1 cellular context compared by ENCODE assay signal in the genomic region with DNA sequence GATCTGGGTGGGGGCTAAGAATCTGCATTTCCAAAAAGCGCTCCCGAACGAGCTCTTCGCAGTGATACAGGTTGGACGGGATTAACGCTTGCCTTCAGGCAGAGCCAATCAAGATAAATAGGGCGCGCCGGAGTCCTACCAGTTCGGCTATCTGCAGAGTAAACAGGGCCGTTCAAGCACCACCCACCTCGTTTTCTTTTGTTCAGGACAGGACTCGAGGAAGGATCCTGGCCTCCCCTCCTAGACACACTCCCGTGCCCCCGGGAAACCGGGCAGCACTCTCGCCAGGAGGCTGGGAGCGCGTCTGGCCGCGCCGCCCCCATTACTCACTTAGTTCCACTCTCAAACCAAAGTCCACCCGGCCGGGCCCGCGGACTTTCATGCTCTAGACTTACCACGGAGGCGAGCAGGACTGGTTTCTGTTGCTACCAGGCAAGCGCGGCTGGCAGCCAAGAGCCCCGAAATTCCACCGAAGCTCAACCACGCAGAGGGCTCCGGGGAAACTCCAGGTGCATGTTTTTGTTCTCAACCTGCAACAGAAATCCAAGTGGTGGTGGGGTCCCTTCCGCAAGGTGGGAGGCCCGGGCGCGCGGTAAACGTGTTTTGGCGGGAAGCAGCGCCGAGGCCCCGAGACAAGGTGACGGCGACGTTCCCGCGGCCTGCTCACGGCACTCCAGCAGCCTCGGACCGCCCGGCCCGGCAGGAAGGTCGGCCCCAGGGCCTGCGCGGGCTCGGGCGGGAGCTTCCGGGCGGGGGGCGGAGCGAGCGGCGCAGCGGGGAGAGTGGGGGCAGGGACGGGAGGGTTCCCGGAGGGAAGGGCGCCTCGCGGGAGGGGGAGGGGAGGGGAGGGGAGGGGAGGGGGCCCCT.
TF ChIP-seq lines count a peak whose summit lies in the region.

No MANE protein-coding gene starts in this region.

TF ChIP-seq in HepG2, 621 proteins besides CTCF, POLR2A, EP300 and RAD21 (continued from another document and continues in another):
- TF ChIP-seq, protein P1, sequence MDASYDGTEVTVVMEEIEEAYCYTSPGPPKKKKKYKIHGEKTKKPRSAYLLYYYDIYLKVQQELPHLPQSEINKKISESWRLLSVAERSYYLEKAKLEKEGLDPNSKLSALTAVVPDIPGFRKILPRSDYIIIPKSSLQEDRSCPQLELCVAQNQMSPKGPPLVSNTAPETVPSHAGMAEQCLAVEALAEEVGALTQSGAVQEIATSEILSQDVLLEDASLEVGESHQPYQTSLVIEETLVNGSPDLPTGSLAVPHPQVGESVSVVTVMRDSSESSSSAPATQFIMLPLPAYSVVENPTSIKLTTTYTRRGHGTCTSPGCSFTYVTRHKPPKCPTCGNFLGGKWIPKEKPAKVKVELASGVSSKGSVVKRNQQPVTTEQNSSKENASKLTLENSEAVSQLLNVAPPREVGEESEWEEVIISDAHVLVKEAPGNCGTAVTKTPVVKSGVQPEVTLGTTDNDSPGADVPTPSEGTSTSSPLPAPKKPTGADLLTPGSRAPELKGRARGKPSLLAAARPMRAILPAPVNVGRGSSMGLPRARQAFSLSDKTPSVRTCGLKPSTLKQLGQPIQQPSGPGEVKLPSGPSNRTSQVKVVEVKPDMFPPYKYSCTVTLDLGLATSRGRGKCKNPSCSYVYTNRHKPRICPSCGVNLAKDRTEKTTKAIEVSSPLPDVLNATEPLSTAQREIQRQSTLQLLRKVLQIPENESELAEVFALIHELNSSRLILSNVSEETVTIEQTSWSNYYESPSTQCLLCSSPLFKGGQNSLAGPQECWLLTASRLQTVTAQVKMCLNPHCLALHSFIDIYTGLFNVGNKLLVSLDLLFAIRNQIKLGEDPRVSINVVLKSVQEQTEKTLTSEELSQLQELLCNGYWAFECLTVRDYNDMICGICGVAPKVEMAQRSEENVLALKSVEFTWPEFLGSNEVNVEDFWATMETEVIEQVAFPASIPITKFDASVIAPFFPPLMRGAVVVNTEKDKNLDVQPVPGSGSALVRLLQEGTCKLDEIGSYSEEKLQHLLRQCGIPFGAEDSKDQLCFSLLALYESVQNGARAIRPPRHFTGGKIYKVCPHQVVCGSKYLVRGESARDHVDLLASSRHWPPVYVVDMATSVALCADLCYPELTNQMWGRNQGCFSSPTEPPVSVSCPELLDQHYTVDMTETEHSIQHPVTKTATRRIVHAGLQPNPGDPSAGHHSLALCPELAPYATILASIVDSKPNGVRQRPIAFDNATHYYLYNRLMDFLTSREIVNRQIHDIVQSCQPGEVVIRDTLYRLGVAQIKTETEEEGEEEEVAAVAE (CRISPR knock-in tag; IDR thresholded peaks at IDR 0.05; ENCODE audit: borderline replicate concordance): no peak
- TF ChIP-seq, protein P2, sequence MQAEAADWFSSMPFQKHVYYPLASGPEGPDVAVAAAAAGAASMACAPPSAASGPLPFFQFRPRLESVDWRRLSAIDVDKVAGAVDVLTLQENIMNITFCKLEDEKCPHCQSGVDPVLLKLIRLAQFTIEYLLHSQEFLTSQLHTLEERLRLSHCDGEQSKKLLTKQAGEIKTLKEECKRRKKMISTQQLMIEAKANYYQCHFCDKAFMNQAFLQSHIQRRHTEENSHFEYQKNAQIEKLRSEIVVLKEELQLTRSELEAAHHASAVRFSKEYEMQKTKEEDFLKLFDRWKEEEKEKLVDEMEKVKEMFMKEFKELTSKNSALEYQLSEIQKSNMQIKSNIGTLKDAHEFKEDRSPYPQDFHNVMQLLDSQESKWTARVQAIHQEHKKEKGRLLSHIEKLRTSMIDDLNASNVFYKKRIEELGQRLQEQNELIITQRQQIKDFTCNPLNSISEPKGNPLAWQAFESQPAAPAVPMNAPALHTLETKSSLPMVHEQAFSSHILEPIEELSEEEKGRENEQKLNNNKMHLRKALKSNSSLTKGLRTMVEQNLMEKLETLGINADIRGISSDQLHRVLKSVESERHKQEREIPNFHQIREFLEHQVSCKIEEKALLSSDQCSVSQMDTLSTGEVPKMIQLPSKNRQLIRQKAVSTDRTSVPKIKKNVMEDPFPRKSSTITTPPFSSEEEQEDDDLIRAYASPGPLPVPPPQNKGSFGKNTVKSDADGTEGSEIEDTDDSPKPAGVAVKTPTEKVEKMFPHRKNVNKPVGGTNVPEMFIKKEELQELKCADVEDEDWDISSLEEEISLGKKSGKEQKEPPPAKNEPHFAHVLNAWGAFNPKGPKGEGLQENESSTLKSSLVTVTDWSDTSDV (CRISPR knock-in tag; IDR thresholded peaks at IDR 0.05): no peak
- TF ChIP-seq SP2 (CRISPR knock-in tag; IDR thresholded peaks at IDR 0.05): 0 out of 2 replicates have a peak, but pooled peaks have one; percentile 19
- no peak for TF ChIP-seq BORCS8-MEF2B (CRISPR knock-in tag; IDR thresholded peaks at IDR 0.05)
- TF ChIP-seq ZNF224 (CRISPR knock-in tag; IDR thresholded peaks at IDR 0.05): no peak
- no peak for TF ChIP-seq SOX5 (CRISPR knock-in tag; IDR thresholded peaks at IDR 0.05; ENCODE audit: borderline replicate concordance)
- TF ChIP-seq ZBTB3 (CRISPR knock-in tag; IDR thresholded peaks at IDR 0.05; ENCODE audit: borderline replicate concordance, low read depth): no peak
- peak; percentile 3; the same call in 1 of the 2 replicates for TF ChIP-seq ZNF629 (CRISPR knock-in tag; conservative IDR thresholded peaks at IDR 0.05)
- TF ChIP-seq ZFYVE20 (CRISPR knock-in tag; IDR thresholded peaks at IDR 0.05; ENCODE audit: borderline replicate concordance, low read depth): no peak
- TF ChIP-seq ZNF235 (CRISPR knock-in tag; IDR thresholded peaks at IDR 0.05; ENCODE audit: borderline replicate concordance): no peak; the same call in 1 of the 2 replicates
- 0 out of 2 replicates have a peak, but pooled peaks have one; percentile 56 for TF ChIP-seq ZSCAN20 (CRISPR knock-in tag; IDR thresholded peaks at IDR 0.05; ENCODE audit: borderline replicate concordance)
- no peak for TF ChIP-seq NR2F6 (IDR thresholded peaks at IDR 0.05)
- no peak for TF ChIP-seq NR2F6 (CRISPR knock-in tag; IDR thresholded peaks at IDR 0.05)
- TF ChIP-seq ZNF3 (CRISPR knock-in tag; IDR thresholded peaks at IDR 0.05): no peak
- TF ChIP-seq ZNF777 (CRISPR knock-in tag; IDR thresholded peaks at IDR 0.05): peak; percentile 47; the same call in 1 of the 2 replicates
- no peak for TF ChIP-seq ZNF543 (CRISPR knock-in tag; IDR thresholded peaks at IDR 0.05)
- TF ChIP-seq ISL2 (CRISPR knock-in tag; IDR thresholded peaks at IDR 0.05): peak; percentile 64
- TF ChIP-seq HMG20A (CRISPR knock-in tag; IDR thresholded peaks at IDR 0.05; ENCODE audit: borderline replicate concordance): no peak
- TF ChIP-seq KDM3A (CRISPR knock-in tag; IDR thresholded peaks at IDR 0.05; ENCODE audit: low read depth): no peak
- TF ChIP-seq MEIS1 (CRISPR knock-in tag; IDR thresholded peaks at IDR 0.05; ENCODE audit: borderline replicate concordance): no peak
- TF ChIP-seq, protein P3, sequence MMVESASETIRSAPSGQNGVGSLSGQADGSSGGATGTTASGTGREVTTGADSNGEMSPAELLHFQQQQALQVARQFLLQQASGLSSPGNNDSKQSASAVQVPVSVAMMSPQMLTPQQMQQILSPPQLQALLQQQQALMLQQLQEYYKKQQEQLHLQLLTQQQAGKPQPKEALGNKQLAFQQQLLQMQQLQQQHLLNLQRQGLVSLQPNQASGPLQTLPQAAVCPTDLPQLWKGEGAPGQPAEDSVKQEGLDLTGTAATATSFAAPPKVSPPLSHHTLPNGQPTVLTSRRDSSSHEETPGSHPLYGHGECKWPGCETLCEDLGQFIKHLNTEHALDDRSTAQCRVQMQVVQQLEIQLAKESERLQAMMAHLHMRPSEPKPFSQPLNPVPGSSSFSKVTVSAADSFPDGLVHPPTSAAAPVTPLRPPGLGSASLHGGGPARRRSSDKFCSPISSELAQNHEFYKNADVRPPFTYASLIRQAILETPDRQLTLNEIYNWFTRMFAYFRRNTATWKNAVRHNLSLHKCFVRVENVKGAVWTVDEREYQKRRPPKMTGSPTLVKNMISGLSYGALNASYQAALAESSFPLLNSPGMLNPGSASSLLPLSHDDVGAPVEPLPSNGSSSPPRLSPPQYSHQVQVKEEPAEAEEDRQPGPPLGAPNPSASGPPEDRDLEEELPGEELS (CRISPR knock-in tag; IDR thresholded peaks at IDR 0.05): no peak
- no peak for TF ChIP-seq ZNF879 (CRISPR knock-in tag; IDR thresholded peaks at IDR 0.05)
- no peak for TF ChIP-seq HHEX (CRISPR knock-in tag; IDR thresholded peaks at IDR 0.05)
- TF ChIP-seq ZNF720 (CRISPR knock-in tag; IDR thresholded peaks at IDR 0.05): no peak
- peak; percentile 95 for TF ChIP-seq AGO2 (optimal IDR thresholded peaks at IDR 0.05; ENCODE audit: low read depth, low read length)
- TF ChIP-seq, protein P4, sequence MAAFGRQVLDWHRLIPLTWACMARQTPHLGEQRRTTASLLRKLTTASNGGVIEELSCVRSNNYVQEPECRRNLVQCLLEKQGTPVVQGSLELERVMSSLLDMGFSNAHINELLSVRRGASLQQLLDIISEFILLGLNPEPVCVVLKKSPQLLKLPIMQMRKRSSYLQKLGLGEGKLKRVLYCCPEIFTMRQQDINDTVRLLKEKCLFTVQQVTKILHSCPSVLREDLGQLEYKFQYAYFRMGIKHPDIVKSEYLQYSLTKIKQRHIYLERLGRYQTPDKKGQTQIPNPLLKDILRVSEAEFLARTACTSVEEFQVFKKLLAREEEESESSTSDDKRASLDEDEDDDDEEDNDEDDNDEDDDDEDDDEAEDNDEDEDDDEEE (CRISPR knock-in tag; IDR thresholded peaks at IDR 0.05): 0 out of 2 replicates have a peak, but pooled peaks have one; percentile 26
- TF ChIP-seq FOXK1 (CRISPR knock-in tag; IDR thresholded peaks at IDR 0.05; ENCODE audit: borderline replicate concordance, low read depth): no peak; the same call in 1 of the 2 replicates
- TF ChIP-seq SP5 (CRISPR knock-in tag; IDR thresholded peaks at IDR 0.05; ENCODE audit: borderline replicate concordance, low read depth): 0 out of 2 replicates have a peak, but pooled peaks have one; percentile 47
- TF ChIP-seq, protein P5, sequence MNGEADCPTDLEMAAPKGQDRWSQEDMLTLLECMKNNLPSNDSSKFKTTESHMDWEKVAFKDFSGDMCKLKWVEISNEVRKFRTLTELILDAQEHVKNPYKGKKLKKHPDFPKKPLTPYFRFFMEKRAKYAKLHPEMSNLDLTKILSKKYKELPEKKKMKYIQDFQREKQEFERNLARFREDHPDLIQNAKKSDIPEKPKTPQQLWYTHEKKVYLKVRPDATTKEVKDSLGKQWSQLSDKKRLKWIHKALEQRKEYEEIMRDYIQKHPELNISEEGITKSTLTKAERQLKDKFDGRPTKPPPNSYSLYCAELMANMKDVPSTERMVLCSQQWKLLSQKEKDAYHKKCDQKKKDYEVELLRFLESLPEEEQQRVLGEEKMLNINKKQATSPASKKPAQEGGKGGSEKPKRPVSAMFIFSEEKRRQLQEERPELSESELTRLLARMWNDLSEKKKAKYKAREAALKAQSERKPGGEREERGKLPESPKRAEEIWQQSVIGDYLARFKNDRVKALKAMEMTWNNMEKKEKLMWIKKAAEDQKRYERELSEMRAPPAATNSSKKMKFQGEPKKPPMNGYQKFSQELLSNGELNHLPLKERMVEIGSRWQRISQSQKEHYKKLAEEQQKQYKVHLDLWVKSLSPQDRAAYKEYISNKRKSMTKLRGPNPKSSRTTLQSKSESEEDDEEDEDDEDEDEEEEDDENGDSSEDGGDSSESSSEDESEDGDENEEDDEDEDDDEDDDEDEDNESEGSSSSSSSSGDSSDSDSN (CRISPR knock-in tag; IDR thresholded peaks at IDR 0.05): peak; percentile 57
- TF ChIP-seq MEF2D (CRISPR knock-in tag; IDR thresholded peaks at IDR 0.05): no peak
- no peak for TF ChIP-seq TOPORS (CRISPR knock-in tag; IDR thresholded peaks at IDR 0.05)
- TF ChIP-seq, protein P6, sequence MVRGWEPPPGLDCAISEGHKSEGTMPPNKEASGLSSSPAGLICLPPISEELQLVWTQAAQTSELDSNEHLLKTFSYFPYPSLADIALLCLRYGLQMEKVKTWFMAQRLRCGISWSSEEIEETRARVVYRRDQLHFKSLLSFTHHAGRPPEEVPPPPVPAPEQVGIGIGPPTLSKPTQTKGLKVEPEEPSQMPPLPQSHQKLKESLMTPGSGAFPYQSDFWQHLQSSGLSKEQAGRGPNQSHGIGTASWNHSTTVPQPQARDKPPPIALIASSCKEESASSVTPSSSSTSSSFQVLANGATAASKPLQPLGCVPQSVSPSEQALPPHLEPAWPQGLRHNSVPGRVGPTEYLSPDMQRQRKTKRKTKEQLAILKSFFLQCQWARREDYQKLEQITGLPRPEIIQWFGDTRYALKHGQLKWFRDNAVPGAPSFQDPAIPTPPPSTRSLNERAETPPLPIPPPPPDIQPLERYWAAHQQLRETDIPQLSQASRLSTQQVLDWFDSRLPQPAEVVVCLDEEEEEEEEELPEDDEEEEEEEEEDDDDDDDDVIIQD (CRISPR knock-in tag; IDR thresholded peaks at IDR 0.05; ENCODE audit: low read depth): no peak
- TF ChIP-seq ZNF572 (CRISPR knock-in tag; IDR thresholded peaks at IDR 0.05): no peak
- peak; percentile 85 for TF ChIP-seq ZFX (CRISPR knock-in tag; IDR thresholded peaks at IDR 0.05; ENCODE audit: low read depth)
- TF ChIP-seq U2AF1 (optimal IDR thresholded peaks at IDR 0.05; ENCODE audit: low read depth, low read length): no peak
- TF ChIP-seq, protein P7, sequence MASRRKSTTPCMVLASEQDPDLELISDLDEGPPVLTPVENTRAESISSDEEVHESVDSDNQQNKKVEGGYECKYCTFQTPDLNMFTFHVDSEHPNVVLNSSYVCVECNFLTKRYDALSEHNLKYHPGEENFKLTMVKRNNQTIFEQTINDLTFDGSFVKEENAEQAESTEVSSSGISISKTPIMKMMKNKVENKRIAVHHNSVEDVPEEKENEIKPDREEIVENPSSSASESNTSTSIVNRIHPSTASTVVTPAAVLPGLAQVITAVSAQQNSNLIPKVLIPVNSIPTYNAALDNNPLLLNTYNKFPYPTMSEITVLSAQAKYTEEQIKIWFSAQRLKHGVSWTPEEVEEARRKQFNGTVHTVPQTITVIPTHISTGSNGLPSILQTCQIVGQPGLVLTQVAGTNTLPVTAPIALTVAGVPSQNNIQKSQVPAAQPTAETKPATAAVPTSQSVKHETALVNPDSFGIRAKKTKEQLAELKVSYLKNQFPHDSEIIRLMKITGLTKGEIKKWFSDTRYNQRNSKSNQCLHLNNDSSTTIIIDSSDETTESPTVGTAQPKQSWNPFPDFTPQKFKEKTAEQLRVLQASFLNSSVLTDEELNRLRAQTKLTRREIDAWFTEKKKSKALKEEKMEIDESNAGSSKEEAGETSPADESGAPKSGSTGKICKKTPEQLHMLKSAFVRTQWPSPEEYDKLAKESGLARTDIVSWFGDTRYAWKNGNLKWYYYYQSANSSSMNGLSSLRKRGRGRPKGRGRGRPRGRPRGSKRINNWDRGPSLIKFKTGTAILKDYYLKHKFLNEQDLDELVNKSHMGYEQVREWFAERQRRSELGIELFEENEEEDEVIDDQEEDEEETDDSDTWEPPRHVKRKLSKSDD (CRISPR knock-in tag; IDR thresholded peaks at IDR 0.05; ENCODE audit: low read depth): no peak
- peak; percentile 40; the same call in 1 of the 2 replicates for TF ChIP-seq ZNF329 (CRISPR knock-in tag; IDR thresholded peaks at IDR 0.05; ENCODE audit: low read depth)
- peak; percentile 25; the same call in 1 of the 2 replicates for TF ChIP-seq ZBTB38 (CRISPR knock-in tag; IDR thresholded peaks at IDR 0.05)
- TF ChIP-seq SRSF4 (IDR thresholded peaks at IDR 0.05; ENCODE audit: low read depth, low read length, poor library complexity, severe bottlenecking): no peak
- TF ChIP-seq, protein P8, sequence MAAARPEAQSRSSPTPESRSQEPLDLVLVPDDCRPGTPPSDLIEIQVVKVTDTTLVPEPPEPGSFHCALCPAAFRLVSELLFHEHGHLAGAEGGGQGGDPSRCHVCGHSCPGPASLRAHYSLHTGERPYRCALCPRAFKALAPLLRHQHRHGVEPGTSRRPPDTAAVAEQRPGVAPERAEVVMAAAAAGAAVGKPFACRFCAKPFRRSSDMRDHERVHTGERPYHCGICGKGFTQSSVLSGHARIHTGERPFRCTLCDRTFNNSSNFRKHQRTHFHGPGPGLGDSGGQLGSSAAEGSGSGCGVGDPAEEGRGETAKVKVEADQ (CRISPR knock-in tag; IDR thresholded peaks at IDR 0.05; ENCODE audit: borderline replicate concordance): no peak
